ENCODE assay signal across 8 cellular contexts in the genomic region with DNA sequence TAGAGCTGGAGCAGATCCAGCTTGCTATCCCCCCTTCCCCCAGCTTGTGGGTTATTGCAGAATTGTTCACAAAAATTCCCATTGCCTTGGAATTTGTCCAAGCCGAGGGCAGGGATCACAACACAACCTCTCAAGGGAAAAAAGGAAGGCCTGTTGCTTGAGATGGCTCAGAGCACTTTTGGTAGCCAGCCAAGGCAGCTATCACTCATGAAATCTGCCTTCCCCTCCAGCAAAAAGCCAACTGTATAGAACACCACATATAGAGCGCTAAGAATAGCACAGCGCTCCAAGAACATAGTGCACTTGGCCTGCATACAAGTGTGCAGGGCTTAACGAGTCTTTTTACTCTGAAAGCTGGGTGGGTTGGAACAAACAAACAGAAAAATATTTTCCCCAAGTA. TPM values are rescaled to one million over a fixed set of nuclear protein-coding genes. Genes with fewer than 3 reads are reported as not detected.
DNase-seq lines count a peak whose midpoint lies in the region; ATAC-seq and TF ChIP-seq lines count a peak whose summit lies in the region.

No MANE protein-coding gene starts in this region.

- peak overlapping the region; percentile 77 for H3K27ac ChIP-seq in cingulate gyrus (ENCODE audit: low read depth, low read length)

- DNase-seq in Daoy (ENCODE audit: low read depth): peak; percentile 21
- DNase-seq in NCI-H2029 (lab: John Stamatoyannopoulos, UW): peak; percentile 20
- DNase-seq in pons (ENCODE audit: low spot score): peak; percentile 48
- DNase-seq in GM20000 (ENCODE audit: low spot score): no peak
- DNase-seq in hepatic stellate cell (ENCODE audit: low spot score): no peak
- no peak for DNase-seq in NCI-H187 treated with DMSO at 0.1 percent for 48 hours (lab: John Stamatoyannopoulos, UW)

- ATAC-seq in GM18519 (IDR thresholded peaks at IDR 0.05; ENCODE audit: low FRiP score, unreplicated experiment): no peak

- TF ChIP-seq CTCF in GM20000 (IDR thresholded peaks at IDR 0.05; ENCODE audit: extremely low read depth, missing control alignments): no peak

RNA-seq across cellular contexts. Expression of gene FAM83F, which starts 46.2 kb away (rescaled TPM):
- 0.06 TPM in 1 of 2 replicates, not detected in the other for total RNA-seq in Daoy (2014; rRNA removed; shearing (Covaris generic))

Comparison
In these comparisons a context has a peak if more than half of its experiments do, and no peak if none do; other contexts are left out.
1. DNase-seq: peak in Daoy (single experiment), NCI-H2029 (single experiment) and pons (single experiment); none in GM20000 (single experiment), hepatic stellate cell (single experiment) and NCI-H187 treated with DMSO at 0.1 percent for 48 hours (single experiment).